Comparison of ENCODE assay signal across 13 cellular contexts in genomic region chr22:18999416-18999815, GRCh38.
DNase-seq lines count a peak whose midpoint lies in the region; ATAC-seq lines count a peak whose summit lies in the region.
"Had no signal": no experiment of that assay in that cellular context is flagged by ENCODE, and none has a peak within 500 bp of the region (broad histone marks: within the 10 kb centered on the region; RNA-seq: fewer than 3 reads in every experiment).

No MANE protein-coding gene starts in this region.

- H3K4me1 Mint-ChIP-seq in activated T-cell treated with anti-CD3 and anti-CD28 coated beads, Interleukin-2, amount 50 U/mL, for 24 hours (ENCODE audit: low read depth), result no peaks in the 10 kb centered on the region
- no peaks in the 10 kb centered on the region for H3K4me1 Mint-ChIP-seq in activated CD4-positive, alpha-beta T cell treated with anti-CD3 and anti-CD28 coated beads, Interleukin-2, amount 10 ng/mL, durations not matched to agents 7 days and 5 days
- H3K4me1 Mint-ChIP-seq: CD4-positive, alpha-beta memory T cell had no signal

- H3K27me3 Mint-ChIP-seq in activated T-cell treated with anti-CD3 and anti-CD28 coated beads, Interleukin-2, amount 50 U/mL, for 24 hours, result peaks cover 31% of the 10 kb centered on the region
- peaks cover 4% of the 10 kb centered on the region for H3K27me3 Mint-ChIP-seq in activated CD4-positive, alpha-beta T cell treated with anti-CD3 and anti-CD28 coated beads, Interleukin-2, amount 10 ng/mL, durations not matched to agents 7 days and 5 days

- H3K27ac Mint-ChIP-seq in activated T-cell treated with anti-CD3 and anti-CD28 coated beads, Interleukin-2, amount 50 U/mL, for 24 hours, result peak overlapping the region; percentile 27
- no peak overlapping the region for H3K27ac Mint-ChIP-seq in activated CD4-positive, alpha-beta T cell treated with anti-CD3 and anti-CD28 coated beads, Interleukin-2, amount 10 ng/mL, durations not matched to agents 7 days and 5 days
- H3K27ac Mint-ChIP-seq: CD4-positive, alpha-beta memory T cell had no signal

- no peak for DNase-seq in activated T-cell treated with anti-CD3 and anti-CD28 coated beads, Interleukin-2, amount 50 U/mL, for 24 hours
- DNase-seq in activated T-cell treated with anti-CD3 and anti-CD28 coated beads for 4 hours, result no peak
- peak; percentile 27 for DNase-seq in left lobe of liver (ENCODE audit: low spot score)
- peak; percentile 14 for DNase-seq in stimulated activated CD8-positive, alpha-beta memory T cell treated with anti-CD3 and anti-CD28 coated beads, Interleukin-4, amount 100 ng/mL, for 48 hours
- DNase-seq in activated CD4-positive, alpha-beta T cell treated with anti-CD3 and anti-CD28 coated beads, Interleukin-2, amount 10 ng/mL, durations not matched to agents 7 days and 5 days, result no peak
- DNase-seq: C1 segment of cervical spinal cord; Calu3; CD4-positive, alpha-beta memory T cell; COR-L47; DMS79 treated with DMSO at 0.1 percent for 48 hours; GF-D8; HCEC 1CT had no signal

- no peaks in the 10 kb centered on the region for H3K9me3 Mint-ChIP-seq in activated T-cell treated with anti-CD3 and anti-CD28 coated beads, Interleukin-2, amount 50 U/mL, for 24 hours
- H3K9me3 Mint-ChIP-seq in activated CD4-positive, alpha-beta T cell treated with anti-CD3 and anti-CD28 coated beads, Interleukin-2, amount 10 ng/mL, durations not matched to agents 7 days and 5 days, result no peaks in the 10 kb centered on the region

- POLR2A ChIA-PET in activated CD4-positive, alpha-beta T cell treated with anti-CD3 and anti-CD28 coated beads, Interleukin-2, amount 10 ng/mL, durations not matched to agents 7 days and 5 days (lab: Charles Lee), result no interaction called here

- CTCF ChIA-PET in activated CD4-positive, alpha-beta T cell treated with anti-CD3 and anti-CD28 coated beads, Interleukin-2, amount 10 ng/mL, durations not matched to agents 7 days and 5 days (lab: Charles Lee), result interaction anchor here (0.6 kb wide), 1 partner anchor 18 kb away, joined by 3 read pairs; no protein-coding TSS in a partner anchor

- ATAC-seq in left lobe of liver (no peak), GM21360 (IDR thresholded peaks at IDR 0.05; ENCODE audit: unreplicated experiment) (no peak)

- H3K36me3 Mint-ChIP-seq in activated T-cell treated with anti-CD3 and anti-CD28 coated beads, Interleukin-2, amount 50 U/mL, for 24 hours (ENCODE audit: low read depth), result no peaks in the 10 kb centered on the region
- H3K36me3 Mint-ChIP-seq in activated CD4-positive, alpha-beta T cell treated with anti-CD3 and anti-CD28 coated beads, Interleukin-2, amount 10 ng/mL, durations not matched to agents 7 days and 5 days (ENCODE audit: low read depth), result no peaks in the 10 kb centered on the region
- H3K36me3 Mint-ChIP-seq: CD4-positive, alpha-beta memory T cell had no signal

- no peak overlapping the region for H3K4me3 Mint-ChIP-seq in activated T-cell treated with anti-CD3 and anti-CD28 coated beads, Interleukin-2, amount 50 U/mL, for 24 hours
- no peak overlapping the region for H3K4me3 Mint-ChIP-seq in activated CD4-positive, alpha-beta T cell treated with anti-CD3 and anti-CD28 coated beads, Interleukin-2, amount 10 ng/mL, durations not matched to agents 7 days and 5 days
- H3K4me3 Mint-ChIP-seq: CD4-positive, alpha-beta memory T cell had no signal

Comparison
In these comparisons a context has a peak if more than half of its experiments do, and no peak if none do; other contexts are left out.
1. DNase-seq: peak in left lobe of liver (single experiment) and stimulated activated CD8-positive, alpha-beta memory T cell treated with anti-CD3 and anti-CD28 coated beads, Interleukin-4, amount 100 ng/mL, for 48 hours (single experiment); none in activated T-cell treated with anti-CD3 and anti-CD28 coated beads, Interleukin-2, amount 50 U/mL, for 24 hours (single experiment), activated T-cell treated with anti-CD3 and anti-CD28 coated beads for 4 hours (single experiment) and activated CD4-positive, alpha-beta T cell treated with anti-CD3 and anti-CD28 coated beads, Interleukin-2, amount 10 ng/mL, durations not matched to agents 7 days and 5 days (single experiment).